In genomic region chr3:135159848-135160247, GRCh38 we compare ENCODE assay signal across 19 cellular contexts.
"Had no signal": no experiment of that assay in that cellular context is flagged by ENCODE, and none has a peak within 500 bp of the region (broad histone marks: within the 10 kb centered on the region; RNA-seq: fewer than 3 reads in every experiment).

No MANE protein-coding gene starts in this region.

- H3K9me3 Mint-ChIP-seq: activated CD4-positive, alpha-beta T cell treated with anti-CD3 and anti-CD28 coated beads, Interleukin-2, amount 10 ng/mL, durations not matched to agents 24 days and 14 days; T-helper 2 cell treated with Interferon-gamma antibody and Interleukin-4, amounts not matched to agents 5 μg/mL and 100 μg/mL, for 36 hours had no signal

- DNase-seq: activated CD4-positive, alpha-beta T cell treated with anti-CD3 and anti-CD28 coated beads, Interleukin-2, amount 10 ng/mL, durations not matched to agents 24 days and 14 days; activated CD4-positive, CD25-positive, alpha-beta regulatory T cell; activated CD8-positive, alpha-beta memory T cell treated with anti-CD3 and anti-CD28 coated beads for 24 hours; activated gamma-delta T cell treated with Interleukin-2 at 50 U/mL for 16 hours; amygdala; brain microvascular endothelial cell; cortex of kidney; effector CD8-positive, alpha-beta T cell; foreskin keratinocyte; glutamatergic neuron; mesendoderm; psoas muscle; stimulated activated naive CD8-positive, alpha-beta T cell treated with anti-CD3 and anti-CD28 coated beads, Interleukin-15, Interleukin-2, amounts not matched to agents 100 U/mL and 50 U/mL, for 24 hours; trophoblast cell had no signal

- H3K27ac ChIP-seq: brain microvascular endothelial cell, foreskin keratinocyte, psoas muscle had no signal

- H3K9me3 ChIP-seq: psoas muscle had no signal

- H3K4me3 ChIP-seq: psoas muscle had no signal

- H3K27me3 Mint-ChIP-seq: activated CD4-positive, alpha-beta T cell treated with anti-CD3 and anti-CD28 coated beads, Interleukin-2, amount 10 ng/mL, durations not matched to agents 24 days and 14 days had no signal

- H3K4me3 Mint-ChIP-seq: activated CD4-positive, alpha-beta T cell treated with anti-CD3 and anti-CD28 coated beads, Interleukin-2, amount 10 ng/mL, durations not matched to agents 24 days and 14 days; activated naive CD8-positive, alpha-beta T cell; central memory CD8-positive, alpha-beta T cell; natural killer cell treated with Interleukin-12 subunit alpha and Interleukin-12 subunit beta and Interleukin-15 and Interleukin-18, amount 100 ng/mL, for 72 hours; T-helper 2 cell treated with Interferon-gamma antibody and Interleukin-4, amounts not matched to agents 5 μg/mL and 100 μg/mL, for 36 hours had no signal

- H3K36me3 ChIP-seq: brain microvascular endothelial cell had no signal

- H3K36me3 Mint-ChIP-seq: activated naive CD8-positive, alpha-beta T cell; natural killer cell treated with Interleukin-12 subunit alpha and Interleukin-12 subunit beta and Interleukin-15 and Interleukin-18, amount 100 ng/mL, for 72 hours had no signal

- H3K4me1 Mint-ChIP-seq: activated CD4-positive, alpha-beta T cell treated with anti-CD3 and anti-CD28 coated beads, Interleukin-2, amount 10 ng/mL, durations not matched to agents 24 days and 14 days; central memory CD8-positive, alpha-beta T cell had no signal

- H3K4me1 ChIP-seq: foreskin keratinocyte, psoas muscle had no signal

- ATAC-seq: foreskin keratinocyte; natural killer cell treated with Interleukin-12 subunit alpha and Interleukin-12 subunit beta and Interleukin-15 and Interleukin-18, amount 100 ng/mL, for 72 hours; psoas muscle; sciatic nerve; stimulated activated naive CD8-positive, alpha-beta T cell treated with anti-CD3 and anti-CD28 coated beads, Interleukin-15, Interleukin-2, amounts not matched to agents 100 U/mL and 50 U/mL, for 24 hours had no signal

- H3K27ac Mint-ChIP-seq: activated CD4-positive, alpha-beta T cell treated with anti-CD3 and anti-CD28 coated beads, Interleukin-2, amount 10 ng/mL, durations not matched to agents 24 days and 14 days; activated naive CD8-positive, alpha-beta T cell; natural killer cell treated with Interleukin-12 subunit alpha and Interleukin-12 subunit beta and Interleukin-15 and Interleukin-18, amount 100 ng/mL, for 72 hours; T-helper 2 cell treated with Interferon-gamma antibody and Interleukin-4, amounts not matched to agents 5 μg/mL and 100 μg/mL, for 36 hours had no signal
